14 cellular contexts compared by ENCODE assay signal in the genomic region with DNA sequence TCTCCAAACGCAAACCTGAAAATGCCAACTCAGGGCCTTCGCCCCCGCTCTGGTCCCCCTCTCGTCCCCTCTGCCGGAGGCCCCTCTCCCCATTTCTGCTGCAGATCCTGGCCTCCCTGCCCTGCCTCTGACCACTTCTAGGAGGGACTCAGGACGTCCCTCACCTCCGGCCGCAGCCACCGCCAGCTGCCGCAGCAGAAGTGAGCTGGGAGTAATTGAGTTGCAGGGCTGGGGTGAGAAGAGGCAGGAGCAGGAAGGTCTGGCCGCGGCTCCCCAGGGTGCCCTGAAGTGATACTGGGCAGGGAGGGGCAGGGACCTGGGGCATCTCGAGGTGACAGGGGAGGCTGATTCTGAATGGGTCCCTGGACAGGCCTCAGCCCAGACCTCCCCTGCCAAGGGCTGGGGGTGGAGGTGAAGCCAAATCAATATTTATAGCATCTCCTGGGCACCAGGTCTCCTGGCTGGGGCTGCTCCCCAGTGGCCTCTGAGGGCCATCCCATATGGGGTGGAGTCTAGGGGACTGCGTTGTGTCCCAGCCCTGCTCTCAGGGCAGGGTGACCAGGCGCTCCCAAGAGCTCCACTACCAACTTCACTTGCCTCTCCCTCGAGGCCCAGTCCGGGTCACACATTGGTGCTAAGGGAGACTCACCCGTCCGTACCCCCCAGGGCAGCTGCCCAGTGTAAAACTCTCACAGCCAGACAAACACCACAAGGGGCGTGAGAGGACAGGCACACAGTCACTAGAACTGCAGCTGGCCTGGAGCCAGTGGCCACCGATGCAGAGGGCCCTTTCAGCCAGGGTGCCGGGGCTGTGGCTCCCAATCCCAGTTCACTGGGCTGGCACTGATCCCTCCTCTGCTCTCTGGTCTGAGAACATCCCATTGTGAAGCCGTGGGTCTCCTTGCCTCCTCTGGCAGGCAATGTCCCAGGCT. TPM values are rescaled to one million over a fixed set of nuclear protein-coding genes. Genes with fewer than 3 reads are reported as not detected.
A peak's percentile ranks its signal among the peaks of the same experiment; 100 is the strongest.
DNase-seq lines count a peak whose midpoint lies in the region; ATAC-seq and TF ChIP-seq lines count a peak whose summit lies in the region.
"Had no signal": no experiment of that assay in that cellular context is flagged by ENCODE, and none has a peak within 500 bp of the region (broad histone marks: within the 10 kb centered on the region; RNA-seq: fewer than 3 reads in every experiment).

No MANE protein-coding gene starts in this region.

- no peaks in the 10 kb centered on the region for H3K36me3 ChIP-seq in GM23338 (ENCODE audit: insufficient read depth)
- H3K36me3 ChIP-seq in CD8-positive, alpha-beta T cell (ENCODE audit: insufficient read depth, low read length), result no peaks in the 10 kb centered on the region
- H3K36me3 ChIP-seq: BLaER1, esophagus muscularis mucosa had no signal

- H3K27me3 Mint-ChIP-seq in GM23338 (ENCODE audit: insufficient read depth, low read depth, poor library complexity), result peaks cover 11% of the 10 kb centered on the region
- no peaks in the 10 kb centered on the region for H3K27me3 Mint-ChIP-seq in nephron progenitor cell (ENCODE audit: low read depth, poor library complexity)
- H3K27me3 Mint-ChIP-seq in CD8-positive, alpha-beta T cell (ENCODE audit: low read depth), result peaks cover 3% of the 10 kb centered on the region
- H3K27me3 Mint-ChIP-seq: activated naive CD8-positive, alpha-beta T cell treated with anti-CD3 and anti-CD28 coated beads for 36 hours had no signal

- no peak overlapping the region for H3K27ac ChIP-seq in GM23338 (ENCODE audit: low read depth)
- H3K27ac ChIP-seq in CD8-positive, alpha-beta T cell (ENCODE audit: low read depth, low read length), result no peak overlapping the region
- H3K27ac ChIP-seq: BLaER1, esophagus muscularis mucosa had no signal

- no peaks in the 10 kb centered on the region for H3K4me1 ChIP-seq in GM23338 (ENCODE audit: insufficient read depth)
- H3K4me1 ChIP-seq in CD8-positive, alpha-beta T cell (ENCODE audit: insufficient read depth, low read length), result no peaks in the 10 kb centered on the region

- peak in 1 of 2 experiments; percentile 18; a peak in 1 of 4 replicates for TF ChIP-seq CTCF in GM23338 (conservative IDR thresholded peaks at IDR 0.05; ENCODE audit: low read depth in 2 of 2)
- TF ChIP-seq CTCF in epithelial cell of proximal tubule (conservative IDR thresholded peaks at IDR 0.05; ENCODE audit: low read depth, low read length), result peak; percentile 49
- no peak for TF ChIP-seq CTCF in nephron progenitor cell (IDR thresholded peaks at IDR 0.05)
- TF ChIP-seq CTCF in CD8-positive, alpha-beta T cell (IDR thresholded peaks at IDR 0.05), result no peak

- H3K9me3 Mint-ChIP-seq in GM23338 (no peaks in the 10 kb centered on the region; the same call in 1 of the 3 replicates), nephron progenitor cell (peaks cover 12% of the 10 kb centered on the region)
- H3K9me3 Mint-ChIP-seq in CD8-positive, alpha-beta T cell, result no peaks in the 10 kb centered on the region
- H3K9me3 Mint-ChIP-seq: activated naive CD8-positive, alpha-beta T cell treated with anti-CD3 and anti-CD28 coated beads for 36 hours had no signal

- no peak overlapping the region for H3K4me2 ChIP-seq in GM23338
- H3K4me2 ChIP-seq: BLaER1 had no signal

- H3K79me2 ChIP-seq in GM23338 (replicated peaks; ENCODE audit: insufficient read depth), result no peaks in the 10 kb centered on the region

- ATAC-seq in GM23338, result peak; percentile 23; the same call in 1 of the 3 replicates
- no peak for ATAC-seq in CD8-positive, alpha-beta T cell

- H3K27ac Mint-ChIP-seq in GM23338 (no peak overlapping the region), nephron progenitor cell (peak overlapping the region; percentile 70)
- H3K27ac Mint-ChIP-seq in CD8-positive, alpha-beta T cell, result no peak overlapping the region
- H3K27ac Mint-ChIP-seq: activated naive CD8-positive, alpha-beta T cell treated with anti-CD3 and anti-CD28 coated beads for 36 hours had no signal

- no peak for DNase-seq in GM23338 (ENCODE audit: low spot score)
- DNase-seq in NCI-H69 (lab: John Stamatoyannopoulos, UW), result peak; percentile 11
- DNase-seq in epithelial cell of proximal tubule (ENCODE audit: low read depth), result no peak
- no peak for DNase-seq in nephron progenitor cell
- DNase-seq in iPS-NIHi7 (ENCODE audit: extremely low spot score), result no peak
- no peak for DNase-seq in AG20443 (ENCODE audit: low spot score)
- no peak for DNase-seq in CD8-positive, alpha-beta T cell
- DNase-seq in DMS53 treated with DMSO at 0.1 percent for 48 hours (lab: John Stamatoyannopoulos, UW; ENCODE audit: unreplicated experiment), result no peak
- DNase-seq: activated naive CD8-positive, alpha-beta T cell treated with anti-CD3 and anti-CD28 coated beads for 36 hours; MV-4-11; NCI-H2171; T-helper 1 cell had no signal

- POLR2A ChIA-PET in CD8-positive, alpha-beta T cell (lab: Charles Lee), result no interaction called here

- H3K27me3 ChIP-seq in GM23338 (ENCODE audit: insufficient read depth), result no peaks in the 10 kb centered on the region
- no peaks in the 10 kb centered on the region for H3K27me3 ChIP-seq in CD8-positive, alpha-beta T cell (ENCODE audit: insufficient read depth, low read length)
- H3K27me3 ChIP-seq: BLaER1, esophagus muscularis mucosa had no signal

- peaks cover 3% of the 10 kb centered on the region; the same call in 1 of the 2 replicates for H3K9me2 ChIP-seq in GM23338 (ENCODE audit: insufficient read depth)

- H3K4me3 Mint-ChIP-seq in GM23338, result no peak overlapping the region
- H3K4me3 Mint-ChIP-seq in nephron progenitor cell, result no peak overlapping the region
- H3K4me3 Mint-ChIP-seq in CD8-positive, alpha-beta T cell, result no peak overlapping the region
- H3K4me3 Mint-ChIP-seq: activated naive CD8-positive, alpha-beta T cell treated with anti-CD3 and anti-CD28 coated beads for 36 hours had no signal

- H3K36me3 Mint-ChIP-seq in GM23338 (ENCODE audit: low read depth) (no peaks in the 10 kb centered on the region), nephron progenitor cell (ENCODE audit: low read depth) (no peaks in the 10 kb centered on the region)
- no peaks in the 10 kb centered on the region for H3K36me3 Mint-ChIP-seq in CD8-positive, alpha-beta T cell
- H3K36me3 Mint-ChIP-seq: activated naive CD8-positive, alpha-beta T cell treated with anti-CD3 and anti-CD28 coated beads for 36 hours had no signal

- H3F3A ChIP-seq in GM23338 (replicated peaks; ENCODE audit: low read depth), result no peaks in the 10 kb centered on the region

- intact Hi-C loops in CD8-positive, alpha-beta T cell (cut with DNase I, micrococcal nuclease), result no loop called here

- no peak overlapping the region; the same call in 1 of the 2 replicates for H2AFZ ChIP-seq in GM23338

- H4K20me1 ChIP-seq in GM23338 (replicated peaks; ENCODE audit: insufficient read depth), result no peaks in the 10 kb centered on the region
- H4K20me1 ChIP-seq: BLaER1 had no signal

- H3K9me3 ChIP-seq in CD8-positive, alpha-beta T cell (ENCODE audit: low read length), result no peaks in the 10 kb centered on the region
- H3K9me3 ChIP-seq: BLaER1, esophagus muscularis mucosa had no signal

- H3K4me3 ChIP-seq in GM23338 (no peak overlapping the region), epithelial cell of proximal tubule (ENCODE audit: low read depth, low read length) (no peak overlapping the region)
- H3K4me3 ChIP-seq in CD8-positive, alpha-beta T cell (ENCODE audit: low read depth, low read length), result no peak overlapping the region
- H3K4me3 ChIP-seq: BLaER1, esophagus muscularis mucosa had no signal

- CTCF ChIA-PET in CD8-positive, alpha-beta T cell (lab: Charles Lee), result interaction anchor here (1.4 kb wide), 1 partner anchor 15 kb away, joined by 3 read pairs; no protein-coding TSS in a partner anchor

- H3K4me1 Mint-ChIP-seq in GM23338 (peaks cover 3% of the 10 kb centered on the region; the same call in 1 of the 3 replicates), nephron progenitor cell (peaks cover 41% of the 10 kb centered on the region)
- H3K4me1 Mint-ChIP-seq in CD8-positive, alpha-beta T cell (ENCODE audit: low read depth), result no peaks in the 10 kb centered on the region
- H3K4me1 Mint-ChIP-seq: activated naive CD8-positive, alpha-beta T cell treated with anti-CD3 and anti-CD28 coated beads for 36 hours had no signal

TF ChIP-seq in GM23338, 12 proteins besides CTCF, POLR2A, EP300 and RAD21 (continues in another document):
- TF ChIP-seq, protein P1, sequence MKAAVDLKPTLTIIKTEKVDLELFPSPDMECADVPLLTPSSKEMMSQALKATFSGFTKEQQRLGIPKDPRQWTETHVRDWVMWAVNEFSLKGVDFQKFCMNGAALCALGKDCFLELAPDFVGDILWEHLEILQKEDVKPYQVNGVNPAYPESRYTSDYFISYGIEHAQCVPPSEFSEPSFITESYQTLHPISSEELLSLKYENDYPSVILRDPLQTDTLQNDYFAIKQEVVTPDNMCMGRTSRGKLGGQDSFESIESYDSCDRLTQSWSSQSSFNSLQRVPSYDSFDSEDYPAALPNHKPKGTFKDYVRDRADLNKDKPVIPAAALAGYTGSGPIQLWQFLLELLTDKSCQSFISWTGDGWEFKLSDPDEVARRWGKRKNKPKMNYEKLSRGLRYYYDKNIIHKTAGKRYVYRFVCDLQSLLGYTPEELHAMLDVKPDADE (IDR thresholded peaks at IDR 0.05), result no peak
- no peak for TF ChIP-seq POLR2AphosphoS5 (IDR thresholded peaks at IDR 0.05; ENCODE audit: low read depth)
- no peak for TF ChIP-seq EZH2phosphoT487 (IDR thresholded peaks at IDR 0.05; ENCODE audit: unreplicated experiment)
- no peak for TF ChIP-seq ZNF331 (CRISPR knock-in tag; IDR thresholded peaks at IDR 0.05; ENCODE audit: low read depth)
- no peak for TF ChIP-seq NANOG (IDR thresholded peaks at IDR 0.05; ENCODE audit: borderline replicate concordance)
- TF ChIP-seq JUNB (IDR thresholded peaks at IDR 0.05; ENCODE audit: unreplicated experiment), result no peak
- TF ChIP-seq ZNF114 (CRISPR knock-in tag; IDR thresholded peaks at IDR 0.05), result no peak

RNA-seq across cellular contexts. Expression of a gene that starts 33.0 kb away (rescaled TPM):
- total RNA-seq in GM23338 (2014; rRNA removed; shearing (Covaris generic)), result 0.83 and 2.6 TPM in 2 replicates
- polyA plus RNA-seq in GM23338 (2016; fragmentation: Nextera tagmentation; extraction: Ambion mirVana), result 0.32 and 0.45 TPM in 2 replicates
- total RNA-seq in epithelial cell of proximal tubule, result 3.9 and 10.4 TPM in 2 replicates
- not detected for total RNA-seq in CD8-positive, alpha-beta T cell
- total RNA-seq: activated naive CD8-positive, alpha-beta T cell treated with anti-CD3 and anti-CD28 coated beads for 36 hours had no signal

RNA-seq across cellular contexts. Expression of a gene that starts 55.9 kb away (rescaled TPM):
- total RNA-seq in GM23338 (2014; rRNA removed; shearing (Covaris generic)), result 2.2 TPM in 2 replicates
- polyA plus RNA-seq in GM23338 (2016; fragmentation: Nextera tagmentation; extraction: Ambion mirVana), result 1.1 and 2.1 TPM in 2 replicates
- total RNA-seq in epithelial cell of proximal tubule, result 5.1 and 7.5 TPM in 2 replicates
- under 1 TPM; 0.11 to 0.44 TPM for total RNA-seq in CD8-positive, alpha-beta T cell
